14 cellular contexts compared by ENCODE assay signal in genomic region chrX:70087857-70088256, GRCh38. TPM values are rescaled to one million over a fixed set of nuclear protein-coding genes. Genes with fewer than 3 reads are reported as not detected.
DNase-seq lines count a peak whose midpoint lies in the region; ATAC-seq and TF ChIP-seq lines count a peak whose summit lies in the region.
"Had no signal": no experiment of that assay in that cellular context is flagged by ENCODE, and none has a peak within 500 bp of the region (broad histone marks: within the 10 kb centered on the region; RNA-seq: fewer than 3 reads in every experiment).

No MANE protein-coding gene starts in this region.

- H3K9me3 ChIP-seq in testis, result no peaks in the 10 kb centered on the region
- H3K9me3 ChIP-seq: BE2C, left lung had no signal

- H3K27ac ChIP-seq in testis, result no peak overlapping the region
- H3K27ac ChIP-seq in mesendoderm (ENCODE audit: low read depth, low read length), result no peak overlapping the region
- H3K27ac ChIP-seq: left lung had no signal

- H2BK120ac ChIP-seq in mesendoderm (ENCODE audit: low read depth, low read length), result no peak overlapping the region

- H3K4ac ChIP-seq in mesendoderm (ENCODE audit: low read depth, low read length), result no peak overlapping the region

- H2BK5ac ChIP-seq in mesendoderm (ENCODE audit: low read length), result no peak overlapping the region

- H3K4me1 ChIP-seq in testis (no peaks in the 10 kb centered on the region), mesendoderm (ENCODE audit: control insufficient read depth, low read depth, low read length) (no peaks in the 10 kb centered on the region)
- H3K4me1 ChIP-seq: BE2C, left lung had no signal

- H4K5ac ChIP-seq in mesendoderm (ENCODE audit: low read length), result no peak overlapping the region

- H3K79me1 ChIP-seq in mesendoderm (ENCODE audit: low read length), result no peaks in the 10 kb centered on the region

- no peak for TF ChIP-seq POLR2A in testis (IDR thresholded peaks at IDR 0.05)

- H3K27me3 ChIP-seq in testis (no peaks in the 10 kb centered on the region), mesendoderm (ENCODE audit: insufficient read depth, low read length, poor library complexity) (no peaks in the 10 kb centered on the region)
- H3K27me3 ChIP-seq: BE2C, left lung had no signal

- H3K23ac ChIP-seq in mesendoderm (ENCODE audit: low read length), result no peak overlapping the region

- peak; percentile 65 for ATAC-seq in Right ventricle myocardium inferior
- no peak for ATAC-seq in GM21529 (IDR thresholded peaks at IDR 0.05; ENCODE audit: unreplicated experiment)
- ATAC-seq in GM19463 (IDR thresholded peaks at IDR 0.05; ENCODE audit: unreplicated experiment), result no peak
- ATAC-seq: left lung, Panc1 had no signal

- no peak overlapping the region for H4K8ac ChIP-seq in mesendoderm (ENCODE audit: low read depth, low read length)

- H3K9ac ChIP-seq in mesendoderm (ENCODE audit: low read length), result no peak overlapping the region

- TF ChIP-seq CTCF in testis (IDR thresholded peaks at IDR 0.05), result no peak

- H3K4me3 ChIP-seq in testis (no peak overlapping the region), mesendoderm (ENCODE audit: low read length) (no peak overlapping the region)
- H3K4me3 ChIP-seq: left lung had no signal

- H3K36me3 ChIP-seq in testis (ENCODE audit: low read depth, missing control alignments) (no peaks in the 10 kb centered on the region), mesendoderm (ENCODE audit: control insufficient read depth, insufficient read depth, low read length) (no peaks in the 10 kb centered on the region)
- H3K36me3 ChIP-seq: BE2C, left lung had no signal

- no peak overlapping the region for H2AK5ac ChIP-seq in mesendoderm (ENCODE audit: low read length)

- no peaks in the 10 kb centered on the region for H3K79me2 ChIP-seq in mesendoderm (ENCODE audit: control insufficient read depth, insufficient read depth, low read length)

- no peak overlapping the region for H3K56ac ChIP-seq in mesendoderm (ENCODE audit: low read length)

- intact Hi-C loops in Right ventricle myocardium inferior (cut with DNase I), result no loop called here
- intact Hi-C loops in cardiac septum (cut with DNase I), result no loop called here
- intact Hi-C loops in testis (cut with DNase I; ENCODE audit: low total_unique reads), result no loop called here

- WGBS in testis, 2 donors, result 72 to 77% methylated on average over 2 to 3 of the region's 3 CpGs
- WGBS in mesendoderm (ENCODE audit: extremely low coverage, insufficient coverage, low lambda C conversion rate), result no CpG with 5 or more reads among the region's 3 CpGs

- H3K4me2 ChIP-seq in mesendoderm (ENCODE audit: low read length), result no peak overlapping the region

- no peak overlapping the region for H3K18ac ChIP-seq in mesendoderm (ENCODE audit: low read length)

- no peak overlapping the region for H2BK15ac ChIP-seq in mesendoderm (replicated peaks; ENCODE audit: low read depth)

- DNase-seq in Right ventricle myocardium inferior (ENCODE audit: missing footprints), result no peak
- DNase-seq in cardiac septum (ENCODE audit: low spot score), result no peak
- DNase-seq in RPMI7951 (ENCODE audit: low read depth), result peak; percentile 11
- DNase-seq in fibroblast of the conjunctiva (ENCODE audit: low read depth), result peak; percentile 3
- DNase-seq in testis, result peak; percentile 13
- DNase-seq in mesendoderm, result no peak
- DNase-seq: activated T-cell treated with anti-CD3 and anti-CD28 coated beads for 4 hours, BE2C had no signal

RNA-seq across cellular contexts. Expression of gene OTUD6A, which starts 25.6 kb away (rescaled TPM):
- not detected for total RNA-seq in Right ventricle myocardium inferior
- total RNA-seq in cardiac septum, result not detected
- total RNA-seq in RPMI7951 (2014; rRNA removed; shearing (Covaris generic)), result not detected in 2 replicates
- 10 to 100 TPM in 1 of 2 donors, 1 to 10 TPM in 1; 6.9 to 17.9 TPM for total RNA-seq in testis
- polyA plus RNA-seq in testis (ENCODE audit: insufficient read depth, low read depth, low replicate concordance), result 8.1 TPM
- polyA plus RNA-seq in mesendoderm (2013, experiment 1 of 2), result 0.04 TPM
- polyA plus RNA-seq in mesendoderm (2013, experiment 2 of 2), result 0.04 TPM
- total RNA-seq: frontal cortex, left lung, temporal lobe had no signal

RNA-seq across cellular contexts. Expression of gene AWAT2, which starts 38.1 kb away (rescaled TPM):
- total RNA-seq in Right ventricle myocardium inferior (not detected), cardiac septum (not detected), testis (1 to 10 TPM in 1 of 2 donors, under 1 TPM in 1; 0.31 to 3.9 TPM)
- not detected in 2 replicates for total RNA-seq in RPMI7951 (2014; rRNA removed; shearing (Covaris generic))
- polyA plus RNA-seq in testis (ENCODE audit: insufficient read depth, low read depth, low replicate concordance), result 0.44 TPM
- 0.04 TPM for polyA plus RNA-seq in mesendoderm (2013, experiment 1 of 2)
- not detected for polyA plus RNA-seq in mesendoderm (2013, experiment 2 of 2)
- total RNA-seq: frontal cortex, left lung, temporal lobe had no signal

RNA-seq across cellular contexts. Expression of gene IGBP1, which starts 45.4 kb away (rescaled TPM):
- total RNA-seq in Right ventricle myocardium inferior, result 47.8 TPM
- 31.2 TPM for total RNA-seq in cardiac septum
- 84.3 and 88.8 TPM in 2 replicates for total RNA-seq in RPMI7951 (2014; rRNA removed; shearing (Covaris generic))
- total RNA-seq in testis, result 10 to 100 TPM; 35.4 to 40.6 TPM
- 41.2 TPM for polyA plus RNA-seq in testis (ENCODE audit: insufficient read depth, low read depth, low replicate concordance)
- polyA plus RNA-seq in mesendoderm (2013, experiment 1 of 2), result 33.9 TPM
- 33.9 TPM for polyA plus RNA-seq in mesendoderm (2013, experiment 2 of 2)

Comparison
In these comparisons a context has a peak if more than half of its experiments do, and no peak if none do; other contexts are left out.
1. DNase-seq: peak in RPMI7951 (single experiment), fibroblast of the conjunctiva (single experiment) and testis (single experiment); none in Right ventricle myocardium inferior (single experiment), cardiac septum (single experiment) and mesendoderm (single experiment).